In genomic region chr6:137871299-137871698, GRCh38 we compare ENCODE assay signal across 8 cellular contexts. TPM values are rescaled to one million over a fixed set of nuclear protein-coding genes. Genes with fewer than 3 reads are reported as not detected.
A peak's percentile ranks its signal among the peaks of the same experiment; 100 is the strongest.
DNase-seq lines count a peak whose midpoint lies in the region; ATAC-seq, FAIRE-seq and TF ChIP-seq lines count a peak whose summit lies in the region.

No MANE protein-coding gene starts in this region.

- H3K4me3 Mint-ChIP-seq in activated B cell treated with CpG ODN at 0.5 μM for 24 hours: peak overlapping the region; percentile 96

- H2AFZ ChIP-seq in fibroblast of lung (ENCODE audit: low read length): no peak overlapping the region

- H3K27me3 ChIP-seq in fibroblast of lung (ENCODE audit: control insufficient read depth, insufficient read depth, low read length) (no peaks in the 10 kb centered on the region), spleen (replicated peaks in 1 of 7) (no peaks in the 10 kb centered on the region)

- no peak for ATAC-seq in activated B cell treated with CpG ODN at 0.5 μM for 24 hours (ENCODE audit: low read depth)
- no peak for ATAC-seq in sciatic nerve

- H3K27me3 Mint-ChIP-seq in activated B cell treated with CpG ODN at 0.5 μM for 24 hours: no peaks in the 10 kb centered on the region

- H3K79me2 ChIP-seq in fibroblast of lung (ENCODE audit: control insufficient read depth, insufficient read depth, low read length): peaks cover 59% of the 10 kb centered on the region

- peak overlapping the region; percentile 94 for H3K27ac Mint-ChIP-seq in activated B cell treated with CpG ODN at 0.5 μM for 24 hours

- peak overlapping the region; percentile 80 for H3K4me2 ChIP-seq in fibroblast of lung (ENCODE audit: extremely low read depth, insufficient read depth, low read length)

- H3K9me3 Mint-ChIP-seq in activated B cell treated with CpG ODN at 0.5 μM for 24 hours: no peaks in the 10 kb centered on the region

- peaks cover 5% of the 10 kb centered on the region for H3K36me3 ChIP-seq in fibroblast of lung (ENCODE audit: control insufficient read depth, insufficient read depth, low read length)
- H3K36me3 ChIP-seq in spleen: peaks cover 0 to 43% (median 20%) of the 10 kb centered on the region in 6 donors

- H3K4me1 ChIP-seq in fibroblast of lung (ENCODE audit: control insufficient read depth, extremely low read depth, insufficient read depth, low read length): peaks cover 14% of the 10 kb centered on the region
- H3K4me1 ChIP-seq in spleen: peaks cover 48 to 88% (median 75%) of the 10 kb centered on the region in 6 donors

- H3K9ac ChIP-seq in fibroblast of lung (ENCODE audit: insufficient read depth, low read length): no peak overlapping the region

- no peak for TF ChIP-seq CTCF in activated B cell treated with CpG ODN at 0.5 μM for 24 hours (IDR thresholded peaks at IDR 0.05)
- no peak for TF ChIP-seq CTCF in fibroblast of lung (conservative IDR thresholded peaks at IDR 0.05 in 1 of 2, IDR thresholded peaks at IDR 0.05 in 1 of 2; ENCODE audit: low read depth in 1 of 2, low read length in 2 of 2)
- no peak for TF ChIP-seq CTCF in spleen (IDR thresholded peaks at IDR 0.05 in 8 of 11, conservative IDR thresholded peaks at IDR 0.05 in 3 of 11)

- H3K36me3 Mint-ChIP-seq in activated B cell treated with CpG ODN at 0.5 μM for 24 hours (ENCODE audit: low read depth): peaks cover 88% of the 10 kb centered on the region

- no peak for TF ChIP-seq POLR2A in spleen (IDR thresholded peaks at IDR 0.05)

- FAIRE-seq in GM18507 (lab: Jason Lieb, UNC): peak; percentile 85

- H3K9me3 ChIP-seq in fibroblast of lung (ENCODE audit: control insufficient read depth, insufficient read depth, low read depth, low read length): no peaks in the 10 kb centered on the region
- no peaks in the 10 kb centered on the region for H3K9me3 ChIP-seq in spleen

- intact Hi-C loops in activated B cell treated with CpG ODN at 0.5 μM for 24 hours (cut with micrococcal nuclease): no loop called here
- intact Hi-C loops in spleen (cut with DNase I; ENCODE audit: low total_unique reads): loop anchor here (5.0 kb wide), 1 partner anchor 164 kb away; no protein-coding TSS in a partner anchor
- intact Hi-C loops in sciatic nerve (cut with DNase I): no loop called here

- no peaks in the 10 kb centered on the region for H4K20me1 ChIP-seq in fibroblast of lung (ENCODE audit: control insufficient read depth, extremely low read depth, insufficient read depth, low read length)

- H3K4me3 ChIP-seq in fibroblast of lung (replicated peaks in 1 of 4; ENCODE audit: control extremely low read depth in 1 of 4, insufficient read depth in 1 of 4, low read depth in 3 of 4, low read length in 4 of 4) (peak overlapping the region in 3 of 4 experiments; percentile 17 to 92 (median 25)), spleen (peak overlapping the region; percentile 8 to 97 (median 58))

- DNase-seq in GM18507 (ENCODE audit: extremely low spot score, insufficient read length, low read depth): no peak
- DNase-seq in activated B cell treated with CpG ODN at 0.5 μM for 24 hours: no peak
- DNase-seq in fibroblast of lung (ENCODE audit: low read depth in 2 of 2): no peak
- DNase-seq in spleen: peak; percentile 64
- no peak for DNase-seq in sciatic nerve (ENCODE audit: low spot score)
- DNase-seq in activated CD4-positive, CD25-positive, alpha-beta regulatory T cell (lab: John Stamatoyannopoulos, UW): no peak
- no peak for DNase-seq in islet precursor cell
- DNase-seq in AG08396 (ENCODE audit: low spot score): no peak

- POLR2A ChIA-PET in activated B cell treated with CpG ODN at 0.5 μM for 24 hours (lab: Charles Lee): interaction anchor here (0.9 to 7.8 kb wide), 11 partner anchors 9 to 163 kb away, joined by 3 to 80 read pairs (median 8); no protein-coding TSS in a partner anchor

- CTCF ChIA-PET in activated B cell treated with CpG ODN at 0.5 μM for 24 hours (lab: Charles Lee): interaction anchor here (1.0 to 10.8 kb wide), 10 partner anchors 10 to 165 kb away, joined by 3 to 132 read pairs (median 17); no protein-coding TSS in a partner anchor

- WGBS in spleen, 5 donors: 61 to 76% (median 72%) methylated on average over 10 of the region's 10 CpGs

- no peak overlapping the region for H3K27ac ChIP-seq in fibroblast of lung (ENCODE audit: insufficient read depth, low read length)
- H3K27ac ChIP-seq in spleen: peak overlapping the region; percentile 55 to 99 (median 84)

- H3K4me1 Mint-ChIP-seq in activated B cell treated with CpG ODN at 0.5 μM for 24 hours: peaks cover 75% of the 10 kb centered on the region

RNA-seq across cellular contexts. Expression of gene TNFAIP3, which starts 4.2 kb away (rescaled TPM):
- total RNA-seq in activated B cell treated with CpG ODN at 0.5 μM for 24 hours (207 and 226 TPM in 2 replicates), fibroblast of lung (3.9 and 7.8 TPM in 2 replicates), spleen (100 to 1,000 TPM in 3 of 7 donors, 10 to 100 TPM in 4; 41.1 to 133 (median 69.0) TPM), sciatic nerve (37.5 TPM)
- polyA plus RNA-seq in fibroblast of lung (10.8 and 23.5 TPM in 2 replicates), spleen (10 to 100 TPM; 23.2 to 31.9 (median 25.0) TPM)
- 6.0 and 11.2 TPM in 2 replicates for polyA plus RNA-seq in fibroblast of lung (2012)
- polyA minus RNA-seq in fibroblast of lung (ENCODE audit: low replicate concordance): 6.8 and 9.6 TPM in 2 replicates
